ENCODE assay signal across 16 cellular contexts in the genomic region with DNA sequence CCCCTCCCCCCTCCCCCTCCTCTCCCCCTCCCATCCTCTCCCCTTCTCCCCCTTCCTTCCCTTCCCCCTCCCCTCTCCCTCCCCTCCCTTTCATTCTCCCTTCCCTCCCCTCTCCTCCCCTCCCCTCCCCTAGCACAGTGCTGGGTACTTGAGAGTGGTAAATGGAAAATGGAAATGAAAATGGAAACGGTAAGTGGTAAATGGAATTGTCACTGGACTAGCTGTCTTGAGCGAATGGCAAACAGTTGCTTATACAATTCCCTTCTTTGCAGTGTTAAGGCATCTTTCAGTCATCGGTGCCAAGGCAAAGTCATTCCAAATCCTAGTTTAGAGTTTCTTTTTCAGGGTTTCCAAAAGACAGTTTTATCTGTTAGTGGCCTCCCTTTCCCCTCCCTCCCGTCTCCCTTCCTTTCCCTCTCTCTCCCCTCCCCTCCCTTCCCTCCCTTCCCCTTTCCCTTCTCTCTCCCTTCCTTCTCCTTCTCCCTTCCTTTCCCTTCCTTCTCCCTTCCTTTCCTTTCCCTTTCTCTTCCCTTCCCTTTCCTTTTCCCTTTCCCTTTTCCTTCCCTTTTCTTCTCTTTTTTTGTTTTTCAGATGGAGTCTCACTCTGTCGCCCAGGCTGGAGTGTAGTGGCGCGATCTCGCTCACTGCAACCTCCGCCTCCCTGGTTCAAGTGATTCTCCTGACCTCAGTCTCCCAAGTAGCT.
"Had no signal": no experiment of that assay in that cellular context is flagged by ENCODE, and none has a peak within 500 bp of the region (broad histone marks: within the 10 kb centered on the region; RNA-seq: fewer than 3 reads in every experiment).

No MANE protein-coding gene starts in this region.

- H3K27ac ChIP-seq: breast epithelium, colonic mucosa, esophagus squamous epithelium, ovary, psoas muscle, thyroid gland, upper lobe of right lung had no signal

- H3K27me3 ChIP-seq: breast epithelium, colonic mucosa, heart left ventricle, ovary, thyroid gland, upper lobe of right lung had no signal

- H3K4me3 ChIP-seq: colonic mucosa, esophagus squamous epithelium, heart left ventricle, ovary, psoas muscle, thyroid gland, upper lobe of right lung had no signal

- H3K9me3 ChIP-seq: breast epithelium, colonic mucosa, esophagus squamous epithelium, heart left ventricle, ovary, psoas muscle, thyroid gland, upper lobe of right lung had no signal

- H3K36me3 ChIP-seq: breast epithelium, colonic mucosa, esophagus squamous epithelium, ovary, thyroid gland, upper lobe of right lung had no signal

- H3K4me1 ChIP-seq: breast epithelium, colonic mucosa, upper lobe of right lung had no signal

- DNase-seq: activated CD4-positive, alpha-beta T cell treated with anti-CD3 and anti-CD28 coated beads, Interleukin-2, amount 10 ng/mL, durations not matched to agents 7 days and 5 days; activated CD8-positive, alpha-beta T cell treated with anti-CD3 and anti-CD28 coated beads, Interleukin-2, amount 10 ng/mL, durations not matched to agents 7 days and 5 days; activated naive CD4-positive, alpha-beta T cell treated with Interleukin-2 at 50 U/mL for 16 hours; activated naive CD8-positive, alpha-beta T cell treated with anti-CD3 and anti-CD28 coated beads for 36 hours; amniotic stem cell; colonic mucosa; esophagus squamous epithelium; heart left ventricle; left ventricle myocardium superior; psoas muscle; right cardiac atrium; stimulated activated CD4-positive, alpha-beta T cell treated with anti-CD3 and anti-CD28 coated beads, Interleukin-12 subunit alpha, Interleukin-12 subunit beta, amount 100 ng/mL, for 4 hours; thyroid gland; upper lobe of right lung had no signal
